Comparison of ENCODE assay signal across 1 cellular context in the genomic region with DNA sequence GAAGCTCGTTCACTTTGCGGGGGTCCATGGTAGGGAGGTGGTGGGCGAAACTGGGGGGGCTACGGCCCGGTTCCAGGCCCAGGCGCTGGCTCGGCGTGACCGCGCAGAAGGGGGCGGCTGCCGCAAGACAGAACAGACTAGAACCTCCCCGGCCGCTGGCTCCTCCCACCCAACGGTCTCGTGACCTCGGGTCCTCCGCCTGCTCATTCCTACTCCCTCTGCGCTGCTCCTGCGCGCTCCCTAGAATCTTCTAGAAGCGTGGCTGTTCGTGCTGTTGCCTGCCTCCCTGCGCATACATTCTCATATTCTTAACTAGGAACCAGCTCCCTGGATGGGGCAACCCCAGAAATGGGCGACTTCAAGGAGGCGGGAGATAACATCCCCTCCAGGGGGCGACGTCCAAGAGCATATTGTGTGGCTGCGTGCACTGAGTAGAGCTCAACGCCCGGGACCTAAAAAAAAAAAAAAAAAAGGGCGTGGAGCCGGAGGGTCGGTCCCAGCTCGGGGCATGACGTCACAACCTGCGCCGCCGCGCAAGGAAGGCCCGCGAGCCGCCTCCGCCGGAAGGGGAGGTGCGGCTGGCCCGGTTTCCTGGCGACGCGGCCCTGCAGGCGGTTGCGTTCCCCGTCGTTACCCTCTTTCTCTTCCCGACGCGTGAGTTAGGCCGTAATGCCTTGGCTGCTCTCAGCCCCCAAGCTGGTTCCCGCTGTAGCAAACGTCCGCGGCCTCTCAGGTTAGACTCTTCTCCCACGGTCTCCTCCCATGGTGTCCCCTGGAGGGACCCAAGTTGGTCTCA.
TF ChIP-seq lines count a peak whose summit lies in the region.

ST13 (minus strand) TSS at position 127 of the 796 bp plus-strand sequence; CDS start at position 28, 99 bp downstream.
XPNPEP3 (plus strand) TSS at position 636 of the 796 bp plus-strand sequence; CDS start at position 670, 34 bp downstream.

TF ChIP-seq in K562, 482 proteins besides CTCF, POLR2A, EP300 and RAD21 (continued from another document and continues in another):
- peak; percentile 78 for TF ChIP-seq E2F8 (IDR thresholded peaks at IDR 0.05; ENCODE audit: low read depth, partially characterized antibody)
- TF ChIP-seq ETV5 (CRISPR knock-in tag; IDR thresholded peaks at IDR 0.05; ENCODE audit: low read depth), result no peak; the same call in 1 of the 2 replicates
- TF ChIP-seq SAFB2 (IDR thresholded peaks at IDR 0.05; ENCODE audit: borderline replicate concordance, low read depth, low read length, severe bottlenecking), result no peak
- no peak for TF ChIP-seq ZNF212 (CRISPR knock-in tag; IDR thresholded peaks at IDR 0.05)
- TF ChIP-seq HINFP (tag; conservative IDR thresholded peaks at IDR 0.05; ENCODE audit: low read depth), result no peak
- no peak for TF ChIP-seq NONO (IDR thresholded peaks at IDR 0.05; ENCODE audit: low read depth in 2 of 2, low read length in 1 of 2)
- no peak for TF ChIP-seq RHOXF2B (CRISPR knock-in tag; conservative IDR thresholded peaks at IDR 0.05)
- TF ChIP-seq TCF3 (CRISPR knock-in tag; IDR thresholded peaks at IDR 0.05), result 0 out of 2 replicates have a peak, but pooled peaks have one; percentile 5
- no peak for TF ChIP-seq MEF2D (tag; conservative IDR thresholded peaks at IDR 0.05; ENCODE audit: low read depth)
- TF ChIP-seq ZNF347 (CRISPR knock-in tag; IDR thresholded peaks at IDR 0.05; ENCODE audit: low read depth), result no peak
- no peak for TF ChIP-seq STAG1 (CRISPR knock-in tag; IDR thresholded peaks at IDR 0.05; ENCODE audit: borderline replicate concordance)
- no peak for TF ChIP-seq ZNF253 (CRISPR knock-in tag; conservative IDR thresholded peaks at IDR 0.05)
- no peak; the same call in 1 of the 2 replicates for TF ChIP-seq ESRRA (IDR thresholded peaks at IDR 0.05; ENCODE audit: borderline replicate concordance, low read depth)
- no peak for TF ChIP-seq ZNF316 (IDR thresholded peaks at IDR 0.05)
- TF ChIP-seq, protein P1, sequence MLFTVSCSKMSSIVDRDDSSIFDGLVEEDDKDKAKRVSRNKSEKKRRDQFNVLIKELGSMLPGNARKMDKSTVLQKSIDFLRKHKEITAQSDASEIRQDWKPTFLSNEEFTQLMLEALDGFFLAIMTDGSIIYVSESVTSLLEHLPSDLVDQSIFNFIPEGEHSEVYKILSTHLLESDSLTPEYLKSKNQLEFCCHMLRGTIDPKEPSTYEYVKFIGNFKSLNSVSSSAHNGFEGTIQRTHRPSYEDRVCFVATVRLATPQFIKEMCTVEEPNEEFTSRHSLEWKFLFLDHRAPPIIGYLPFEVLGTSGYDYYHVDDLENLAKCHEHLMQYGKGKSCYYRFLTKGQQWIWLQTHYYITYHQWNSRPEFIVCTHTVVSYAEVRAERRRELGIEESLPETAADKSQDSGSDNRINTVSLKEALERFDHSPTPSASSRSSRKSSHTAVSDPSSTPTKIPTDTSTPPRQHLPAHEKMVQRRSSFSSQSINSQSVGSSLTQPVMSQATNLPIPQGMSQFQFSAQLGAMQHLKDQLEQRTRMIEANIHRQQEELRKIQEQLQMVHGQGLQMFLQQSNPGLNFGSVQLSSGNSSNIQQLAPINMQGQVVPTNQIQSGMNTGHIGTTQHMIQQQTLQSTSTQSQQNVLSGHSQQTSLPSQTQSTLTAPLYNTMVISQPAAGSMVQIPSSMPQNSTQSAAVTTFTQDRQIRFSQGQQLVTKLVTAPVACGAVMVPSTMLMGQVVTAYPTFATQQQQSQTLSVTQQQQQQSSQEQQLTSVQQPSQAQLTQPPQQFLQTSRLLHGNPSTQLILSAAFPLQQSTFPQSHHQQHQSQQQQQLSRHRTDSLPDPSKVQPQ (CRISPR knock-in tag; IDR thresholded peaks at IDR 0.05; ENCODE audit: borderline replicate concordance), result no peak
- no peak for TF ChIP-seq NUFIP1 (IDR thresholded peaks at IDR 0.05; ENCODE audit: partially characterized antibody)
- TF ChIP-seq ARNT (IDR thresholded peaks at IDR 0.05), result no peak
- TF ChIP-seq NFXL1 (CRISPR knock-in tag; IDR thresholded peaks at IDR 0.05), result no peak
- TF ChIP-seq, protein P2, sequence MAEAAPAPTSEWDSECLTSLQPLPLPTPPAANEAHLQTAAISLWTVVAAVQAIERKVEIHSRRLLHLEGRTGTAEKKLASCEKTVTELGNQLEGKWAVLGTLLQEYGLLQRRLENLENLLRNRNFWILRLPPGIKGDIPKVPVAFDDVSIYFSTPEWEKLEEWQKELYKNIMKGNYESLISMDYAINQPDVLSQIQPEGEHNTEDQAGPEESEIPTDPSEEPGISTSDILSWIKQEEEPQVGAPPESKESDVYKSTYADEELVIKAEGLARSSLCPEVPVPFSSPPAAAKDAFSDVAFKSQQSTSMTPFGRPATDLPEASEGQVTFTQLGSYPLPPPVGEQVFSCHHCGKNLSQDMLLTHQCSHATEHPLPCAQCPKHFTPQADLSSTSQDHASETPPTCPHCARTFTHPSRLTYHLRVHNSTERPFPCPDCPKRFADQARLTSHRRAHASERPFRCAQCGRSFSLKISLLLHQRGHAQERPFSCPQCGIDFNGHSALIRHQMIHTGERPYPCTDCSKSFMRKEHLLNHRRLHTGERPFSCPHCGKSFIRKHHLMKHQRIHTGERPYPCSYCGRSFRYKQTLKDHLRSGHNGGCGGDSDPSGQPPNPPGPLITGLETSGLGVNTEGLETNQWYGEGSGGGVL (CRISPR knock-in tag; IDR thresholded peaks at IDR 0.05), result no peak
- no peak for TF ChIP-seq ZNF184 (CRISPR knock-in tag; IDR thresholded peaks at IDR 0.05)
- peak; percentile 55 for TF ChIP-seq SAP30 (IDR thresholded peaks at IDR 0.05; ENCODE audit: borderline replicate concordance, insufficient read depth, low read depth, low read length, poor library complexity, severe bottlenecking)
- TF ChIP-seq CBFA2T2 (conservative IDR thresholded peaks at IDR 0.05), result no peak
- TF ChIP-seq ZFP36 (IDR thresholded peaks at IDR 0.05; ENCODE audit: low read depth, low read length, partially characterized antibody), result no peak
- TF ChIP-seq ATF7 (IDR thresholded peaks at IDR 0.05), result peak; percentile 98
- peak; percentile 89 for TF ChIP-seq PHF20 (IDR thresholded peaks at IDR 0.05; ENCODE audit: partially characterized antibody)
- TF ChIP-seq CHD4 (IDR thresholded peaks at IDR 0.05; ENCODE audit: insufficient read depth, insufficient replicate concordance, low read depth, low read length, poor library complexity, severe bottlenecking), result no peak
- peak; percentile 48 for TF ChIP-seq TBP (optimal IDR thresholded peaks at IDR 0.05; ENCODE audit: low read depth, low read length)
- TF ChIP-seq IFI16 (CRISPR knock-in tag; IDR thresholded peaks at IDR 0.05), result no peak
- no peak for TF ChIP-seq NFIC (IDR thresholded peaks at IDR 0.05)
- TF ChIP-seq ELK3 (CRISPR knock-in tag; IDR thresholded peaks at IDR 0.05), result no peak
- no peak for TF ChIP-seq SRSF3 (IDR thresholded peaks at IDR 0.05; ENCODE audit: insufficient read depth, low read length)
- TF ChIP-seq POLR2G (IDR thresholded peaks at IDR 0.05; ENCODE audit: low read depth, low read length), result peak; percentile 83
- TF ChIP-seq, protein P3, sequence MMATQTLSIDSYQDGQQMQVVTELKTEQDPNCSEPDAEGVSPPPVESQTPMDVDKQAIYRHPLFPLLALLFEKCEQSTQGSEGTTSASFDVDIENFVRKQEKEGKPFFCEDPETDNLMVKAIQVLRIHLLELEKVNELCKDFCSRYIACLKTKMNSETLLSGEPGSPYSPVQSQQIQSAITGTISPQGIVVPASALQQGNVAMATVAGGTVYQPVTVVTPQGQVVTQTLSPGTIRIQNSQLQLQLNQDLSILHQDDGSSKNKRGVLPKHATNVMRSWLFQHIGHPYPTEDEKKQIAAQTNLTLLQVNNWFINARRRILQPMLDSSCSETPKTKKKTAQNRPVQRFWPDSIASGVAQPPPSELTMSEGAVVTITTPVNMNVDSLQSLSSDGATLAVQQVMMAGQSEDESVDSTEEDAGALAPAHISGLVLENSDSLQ (IDR thresholded peaks at IDR 0.05), result no peak
- TF ChIP-seq BACH1 (tag; IDR thresholded peaks at IDR 0.05), result no peak
- TF ChIP-seq PCBP1 (IDR thresholded peaks at IDR 0.05; ENCODE audit: low read depth, low read length, poor library complexity, severe bottlenecking), result no peak
- no peak for TF ChIP-seq ETV1 (tag; conservative IDR thresholded peaks at IDR 0.05; ENCODE audit: low read depth)
- TF ChIP-seq ZNF830 (CRISPR knock-in tag; IDR thresholded peaks at IDR 0.05), result no peak
- TF ChIP-seq ZBTB26 (CRISPR knock-in tag; IDR thresholded peaks at IDR 0.05), result no peak
- TF ChIP-seq ZNF586 (CRISPR knock-in tag; conservative IDR thresholded peaks at IDR 0.05), result no peak
- no peak for TF ChIP-seq STAT5A (IDR thresholded peaks at IDR 0.05; ENCODE audit: borderline replicate concordance, low read length)
- no peak for TF ChIP-seq PRMT5 (CRISPR knock-in tag; IDR thresholded peaks at IDR 0.05)
- no peak for TF ChIP-seq POLR3A (IDR thresholded peaks at IDR 0.05; ENCODE audit: borderline replicate concordance, extremely low read depth, insufficient read depth, insufficient read length)
- TF ChIP-seq SMAD1 (IDR thresholded peaks at IDR 0.05; ENCODE audit: low read depth, low read length, partially characterized antibody), result peak; percentile 26
- TF ChIP-seq SMAD3 (CRISPR knock-in tag; conservative IDR thresholded peaks at IDR 0.05), result no peak
- TF ChIP-seq PHF21A (IDR thresholded peaks at IDR 0.05; ENCODE audit: borderline replicate concordance, low read depth), result no peak
- TF ChIP-seq, protein P4, sequence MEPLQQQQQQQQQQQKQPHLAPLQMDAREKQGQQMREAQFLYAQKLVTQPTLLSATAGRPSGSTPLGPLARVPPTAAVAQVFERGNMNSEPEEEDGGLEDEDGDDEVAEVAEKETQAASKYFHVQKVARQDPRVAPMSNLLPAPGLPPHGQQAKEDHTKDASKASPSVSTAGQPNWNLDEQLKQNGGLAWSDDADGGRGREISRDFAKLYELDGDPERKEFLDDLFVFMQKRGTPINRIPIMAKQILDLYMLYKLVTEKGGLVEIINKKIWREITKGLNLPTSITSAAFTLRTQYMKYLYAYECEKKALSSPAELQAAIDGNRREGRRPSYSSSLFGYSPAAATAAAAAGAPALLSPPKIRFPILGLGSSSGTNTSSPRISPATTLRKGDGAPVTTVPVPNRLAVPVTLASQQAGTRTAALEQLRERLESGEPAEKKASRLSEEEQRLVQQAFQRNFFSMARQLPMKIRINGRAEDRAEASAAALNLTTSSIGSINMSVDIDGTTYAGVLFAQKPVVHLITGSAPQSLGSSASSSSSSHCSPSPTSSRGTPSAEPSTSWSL (CRISPR knock-in tag; IDR thresholded peaks at IDR 0.05; ENCODE audit: borderline replicate concordance), result no peak
